Comparison of ENCODE assay signal across 14 cellular contexts in genomic region chr19:43192381-43193155, GRCh38. TPM values are rescaled to one million over a fixed set of nuclear protein-coding genes. Genes with fewer than 3 reads are reported as not detected.
"Had no signal": no experiment of that assay in that cellular context is flagged by ENCODE, and none has a peak within 500 bp of the region (broad histone marks: within the 10 kb centered on the region; RNA-seq: fewer than 3 reads in every experiment).

No MANE protein-coding gene starts in this region.

RNA-seq across cellular contexts. Expression of gene PSG5, which starts 6.2 kb away (rescaled TPM):
- total RNA-seq: stomach, subcutaneous adipose tissue, temporal lobe, testis, thoracic aorta, thyroid gland, tibial nerve, transverse colon, upper lobe of left lung, upper lobe of right lung, ureter, urinary bladder, uterus, vagina had no signal
- polyA plus RNA-seq: stomach, urinary bladder had no signal

RNA-seq across cellular contexts. Expression of gene PSG4, which starts 12.9 kb away (rescaled TPM):
- total RNA-seq: stomach, subcutaneous adipose tissue, temporal lobe, thoracic aorta, thyroid gland, tibial nerve, transverse colon, upper lobe of left lung, upper lobe of right lung, uterus had no signal
- polyA plus RNA-seq: urinary bladder had no signal
